ENCODE assay signal across 1 cellular context in genomic region chr1:247329097-247329617, GRCh38.
TF ChIP-seq lines count a peak whose summit lies in the region.

No MANE protein-coding gene starts in this region.

TF ChIP-seq in HepG2, 621 proteins besides CTCF, POLR2A, EP300 and RAD21:
- TF ChIP-seq ZBTB33 (CRISPR knock-in tag; IDR thresholded peaks at IDR 0.05) (peak; percentile 82), MED1 (CRISPR knock-in tag; IDR thresholded peaks at IDR 0.05) (no peak), ATF5 (CRISPR knock-in tag; IDR thresholded peaks at IDR 0.05; ENCODE audit: low read depth) (no peak)
TF ChIP-seq in HepG2: peak in this region for 1.
